25 cellular contexts compared by ENCODE assay signal in the genomic region with DNA sequence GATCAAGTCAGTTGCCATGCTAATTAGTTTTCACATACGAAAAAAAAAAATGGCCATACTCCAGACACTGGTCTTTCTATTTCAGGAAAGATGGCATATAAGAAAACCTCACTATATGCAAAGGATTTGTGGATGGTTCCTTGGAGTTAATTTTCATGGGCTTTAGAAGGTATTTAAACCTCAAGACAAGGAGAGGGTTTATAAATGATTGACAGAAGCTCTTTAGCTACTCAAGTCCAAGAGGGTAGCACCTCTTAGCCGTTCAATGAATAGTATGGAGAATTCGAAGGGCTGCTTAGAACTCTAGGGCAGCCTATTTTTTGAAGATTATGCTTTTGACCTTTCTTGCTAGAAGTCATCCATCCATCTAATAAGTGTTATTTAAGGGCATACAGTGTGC.
"Had no signal": no experiment of that assay in that cellular context is flagged by ENCODE, and none has a peak within 500 bp of the region (broad histone marks: within the 10 kb centered on the region; RNA-seq: fewer than 3 reads in every experiment).

No MANE protein-coding gene starts in this region.

- ATAC-seq: esophagus mucosa; foreskin keratinocyte; heart right ventricle; left cardiac atrium; left lung; naive thymus-derived CD4-positive, alpha-beta T cell; right cardiac atrium; stimulated activated naive B cell treated with anti-CD40 and anti-IgM and Interleukin-4, amounts not matched to agents 10 μg/mL and 1 μg/mL and 100 μg/mL, for 72 hours had no signal

- H3K4me3 ChIP-seq: colonic mucosa, heart right ventricle, left lung, neural progenitor cell, prostate gland, skin epidermis, spleen, thoracic aorta, tibial nerve, upper lobe of left lung had no signal

- H3K4me2 ChIP-seq: neural progenitor cell had no signal

- DNase-seq: colonic mucosa; effector CD8-positive, alpha-beta T cell; endodermal cell; foreskin keratinocyte; glutamatergic neuron; heart right ventricle; hippocampal formation; left cardiac atrium; left lung; mammary epithelial cell; mesendoderm; midbrain; naive thymus-derived CD4-positive, alpha-beta T cell; right cardiac atrium; spleen; stimulated activated CD4-positive, alpha-beta T cell treated with anti-CD3 and anti-CD28 coated beads, Interleukin-2, amount 100 ng/mL, for 48 hours; stimulated activated naive B cell treated with anti-CD40 and anti-IgM and Interleukin-4, amounts not matched to agents 10 μg/mL and 1 μg/mL and 100 μg/mL, for 72 hours; upper lobe of left lung had no signal

- H3K27me3 ChIP-seq: colonic mucosa, foreskin keratinocyte, heart right ventricle, left lung, neural progenitor cell, spleen, tibial nerve, upper lobe of left lung had no signal

- H3K27ac ChIP-seq: colonic mucosa, epithelial cell of prostate, foreskin keratinocyte, left lung, neural progenitor cell, prostate gland, skin epidermis, spleen, upper lobe of left lung had no signal

- H2AFZ ChIP-seq: neural progenitor cell had no signal

- H3K9ac ChIP-seq: neural progenitor cell had no signal

- H3K36me3 ChIP-seq: colonic mucosa, heart right ventricle, left lung, neural progenitor cell, prostate gland, spleen, thoracic aorta, tibial nerve, upper lobe of left lung had no signal

- H3K9me3 ChIP-seq: colonic mucosa, heart right ventricle, left lung, prostate gland, spleen, thoracic aorta, tibial nerve, upper lobe of left lung had no signal

- H3K4me1 ChIP-seq: colonic mucosa, foreskin keratinocyte, neural progenitor cell, prostate gland had no signal
